Comparison of ENCODE assay signal across 27 cellular contexts in the genomic region with DNA sequence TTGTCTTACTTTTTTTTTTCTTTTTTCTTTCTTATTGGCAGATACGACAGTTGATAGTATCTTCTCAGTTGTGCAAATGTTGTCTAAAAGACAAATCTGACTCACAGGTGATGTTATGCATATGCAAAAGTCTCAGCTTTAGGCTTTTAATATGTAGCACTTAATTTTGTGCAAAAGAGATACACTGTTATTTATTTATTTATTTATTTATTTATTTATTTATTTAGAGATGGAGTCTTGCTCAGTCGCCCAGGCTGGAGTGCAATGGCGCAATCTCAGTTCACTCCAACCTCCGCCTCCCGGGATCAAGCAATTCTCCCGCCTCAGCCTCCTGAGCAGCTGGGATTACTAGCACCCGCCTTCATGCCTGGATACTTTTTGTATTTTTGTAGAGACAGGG.
"Had no signal": no experiment of that assay in that cellular context is flagged by ENCODE, and none has a peak within 500 bp of the region (broad histone marks: within the 10 kb centered on the region; RNA-seq: fewer than 3 reads in every experiment).

No MANE protein-coding gene starts in this region.

- H3K4me3 Mint-ChIP-seq: dendritic cell treated with granulocyte-macrophage colony-stimulating factor and Interleukin-4, amounts not matched to agents 40 ng/mL and 50 ng/mL, for 4 days; effector memory CD8-positive, alpha-beta T cell; endodermal cell had no signal

- H3K36me3 ChIP-seq: colonic mucosa, esophagus muscularis mucosa, esophagus squamous epithelium, gastrocnemius medialis, gastroesophageal sphincter, heart left ventricle, heart right ventricle had no signal

- H3K4me1 ChIP-seq: colonic mucosa, esophagus muscularis mucosa, esophagus squamous epithelium, foreskin keratinocyte, gastrocnemius medialis, gastroesophageal sphincter, heart left ventricle, heart right ventricle had no signal

- DNase-seq: colonic mucosa; cortex of kidney; dermis blood vessel endothelial cell; dorsolateral prefrontal cortex; effector CD4-positive, alpha-beta T cell; effector CD8-positive, alpha-beta T cell; effector memory CD4-positive, alpha-beta T cell; effector memory CD8-positive, alpha-beta T cell; endodermal cell; erythroblast; esophagus squamous epithelium; foreskin fibroblast; foreskin keratinocyte; foreskin melanocyte; gastrocnemius medialis; glutamatergic neuron; head of caudate nucleus; heart left ventricle; heart right ventricle had no signal

- H3K9me3 ChIP-seq: colonic mucosa, esophagus muscularis mucosa, esophagus squamous epithelium, gastrocnemius medialis, gastroesophageal sphincter, heart left ventricle had no signal

- FAIRE-seq: colon, endothelial cell of umbilical vein had no signal

- H3K27me3 Mint-ChIP-seq: dendritic cell treated with granulocyte-macrophage colony-stimulating factor and Interleukin-4, amounts not matched to agents 40 ng/mL and 50 ng/mL, for 4 days; effector memory CD8-positive, alpha-beta T cell had no signal

- ATAC-seq: effector memory CD8-positive, alpha-beta T cell; esophagus mucosa; foreskin keratinocyte; gastrocnemius medialis; gastroesophageal sphincter; heart left ventricle; heart right ventricle had no signal

- H3K27ac Mint-ChIP-seq: dendritic cell treated with granulocyte-macrophage colony-stimulating factor and Interleukin-4, amounts not matched to agents 40 ng/mL and 50 ng/mL, for 4 days; effector memory CD8-positive, alpha-beta T cell; endodermal cell had no signal

- H3K4me3 ChIP-seq: colonic mucosa, coronary artery, dorsolateral prefrontal cortex, esophagus muscularis mucosa, esophagus squamous epithelium, gastrocnemius medialis, gastroesophageal sphincter, heart left ventricle, heart right ventricle had no signal

- H3K27ac ChIP-seq: colonic mucosa, coronary artery, dorsolateral prefrontal cortex, epithelial cell of prostate, esophagus muscularis mucosa, esophagus squamous epithelium, foreskin keratinocyte, gastrocnemius medialis, gastroesophageal sphincter, heart left ventricle, heart right ventricle had no signal

- H3K4me1 Mint-ChIP-seq: endodermal cell had no signal

- H3K9me3 Mint-ChIP-seq: dendritic cell treated with granulocyte-macrophage colony-stimulating factor and Interleukin-4, amounts not matched to agents 40 ng/mL and 50 ng/mL, for 4 days; endodermal cell had no signal
